Comparison of ENCODE assay signal across 15 cellular contexts in the genomic region with DNA sequence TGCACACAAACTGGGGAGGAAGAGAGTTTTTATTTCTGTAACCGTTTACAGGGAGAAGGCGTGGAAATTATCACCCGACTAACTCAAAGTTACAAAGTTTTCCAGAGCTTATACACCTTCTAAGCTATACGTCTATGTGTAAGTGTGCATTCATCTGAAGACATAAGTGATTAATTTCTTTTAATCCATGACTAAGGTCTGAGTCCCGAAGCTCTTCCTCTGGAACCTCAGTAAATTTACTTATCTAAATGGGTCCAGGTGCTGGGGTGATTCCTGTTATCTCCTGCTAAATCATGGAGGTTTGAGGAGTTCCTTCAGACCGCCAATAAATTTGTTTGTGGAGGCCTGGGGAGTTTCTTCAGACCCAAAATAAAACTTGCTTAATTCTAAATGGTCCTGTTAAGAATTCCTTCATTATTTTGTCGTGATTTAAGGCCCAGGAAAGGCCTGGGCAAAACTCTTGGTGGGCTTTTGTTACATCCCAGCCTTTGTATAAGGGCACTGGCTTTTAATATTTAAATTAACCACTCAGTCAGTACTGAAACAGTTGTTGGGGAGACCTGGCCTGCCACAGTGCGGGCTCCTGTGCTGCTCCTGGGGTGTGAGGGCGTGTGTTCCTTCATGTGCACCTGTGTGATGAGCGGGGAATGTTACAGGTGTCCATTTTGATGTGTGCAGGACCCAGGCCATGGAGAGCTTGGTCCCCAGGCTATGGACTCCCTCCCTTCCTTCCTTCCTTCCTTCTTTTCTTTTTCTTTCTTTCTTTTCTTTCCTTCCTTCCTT. TPM values are rescaled to one million over a fixed set of nuclear protein-coding genes. Genes with fewer than 3 reads are reported as not detected.
DNase-seq lines count a peak whose midpoint lies in the region; ATAC-seq and TF ChIP-seq lines count a peak whose summit lies in the region.
"Had no signal": no experiment of that assay in that cellular context is flagged by ENCODE, and none has a peak within 500 bp of the region (broad histone marks: within the 10 kb centered on the region; RNA-seq: fewer than 3 reads in every experiment).

No MANE protein-coding gene starts in this region.

- no peaks in the 10 kb centered on the region for H3K79me2 ChIP-seq in H9 (ENCODE audit: insufficient read depth, low read length)

- no peak overlapping the region for H2BK15ac ChIP-seq in H9 (ENCODE audit: low read depth, low read length)

- H3K14ac ChIP-seq in H9 (ENCODE audit: insufficient read depth, low read length): no peak overlapping the region

- no peak for TF ChIP-seq CTCF in H9 (conservative IDR thresholded peaks at IDR 0.05)
- no peak for TF ChIP-seq CTCF in epithelial cell of esophagus (IDR thresholded peaks at IDR 0.05; ENCODE audit: insufficient read depth, low read depth, low read length, missing control alignments)
- no peak for TF ChIP-seq CTCF in progenitor cell of endocrine pancreas (IDR thresholded peaks at IDR 0.05; ENCODE audit: unreplicated experiment)

- no peak overlapping the region for H3K4me3 ChIP-seq in epithelial cell of esophagus (ENCODE audit: low read length)
- H3K4me3 ChIP-seq: BLaER1, Peyer's patch, SJSA1 had no signal

- no peak overlapping the region for H3K56ac ChIP-seq in H9 (ENCODE audit: insufficient read length, low read depth, low read length)

- no peak overlapping the region for H3K9ac ChIP-seq in H9 (ENCODE audit: extremely low read depth, insufficient read length, low read length)
- H3K9ac ChIP-seq: BLaER1 had no signal

- no peaks in the 10 kb centered on the region for H3K23me2 ChIP-seq in H9 (ENCODE audit: insufficient read length, low read depth, low read length, poor library complexity, severe bottlenecking)

- H3K9me3 ChIP-seq in H9 (ENCODE audit: control insufficient read depth, low read depth, low read length): no peaks in the 10 kb centered on the region
- H3K9me3 ChIP-seq: BLaER1, Peyer's patch, SJSA1 had no signal

- H3K4me2 ChIP-seq in H9 (ENCODE audit: insufficient read depth, insufficient read length, low read length): no peak overlapping the region

- no peak overlapping the region for H4K91ac ChIP-seq in H9 (ENCODE audit: insufficient read length, low read depth, low read length)

- no CpG with 5 or more reads among the region's 10 CpGs for WGBS in H9 (ENCODE audit: extremely low coverage, insufficient read length, low lambda C conversion rate)

- H3K27me3 Mint-ChIP-seq in H9 (ENCODE audit: low read depth): peaks cover 6% of the 10 kb centered on the region; the same call in 1 of the 2 replicates
- peaks cover 2% of the 10 kb centered on the region for H3K27me3 Mint-ChIP-seq in progenitor cell of endocrine pancreas
- no peaks in the 10 kb centered on the region for H3K27me3 Mint-ChIP-seq in activated T-cell treated with anti-CD3 and anti-CD28 coated beads, Interleukin-2, amount 50 U/mL, for 4 hours (ENCODE audit: low read depth)

- H3K4ac ChIP-seq in H9 (ENCODE audit: low read depth, low read length): no peak overlapping the region

- no peak overlapping the region for H4K8ac ChIP-seq in H9 (replicated peaks; ENCODE audit: insufficient read length, low read depth, low read length)

- H3K36me3 Mint-ChIP-seq in H9 (ENCODE audit: insufficient read depth in 1 of 3, low read depth in 3 of 3) (peaks cover 0 to 4% (median 0%) of the 10 kb centered on the region in 3 experiments; a peak in 2 of 7 replicates), progenitor cell of endocrine pancreas (ENCODE audit: insufficient read depth) (no peaks in the 10 kb centered on the region)
- no peaks in the 10 kb centered on the region for H3K36me3 Mint-ChIP-seq in activated T-cell treated with anti-CD3 and anti-CD28 coated beads, Interleukin-2, amount 50 U/mL, for 4 hours (ENCODE audit: insufficient read depth)
- H3K36me3 Mint-ChIP-seq: CD8-positive, alpha-beta memory T cell had no signal

- H3K9me3 Mint-ChIP-seq in H9 (peaks cover 2 to 7% of the 10 kb centered on the region in 2 experiments; a peak in 2 of 5 replicates), progenitor cell of endocrine pancreas (ENCODE audit: low read depth) (no peaks in the 10 kb centered on the region)
- no peaks in the 10 kb centered on the region for H3K9me3 Mint-ChIP-seq in activated T-cell treated with anti-CD3 and anti-CD28 coated beads, Interleukin-2, amount 50 U/mL, for 4 hours
- H3K9me3 Mint-ChIP-seq: CD8-positive, alpha-beta memory T cell had no signal

- no peak overlapping the region for H3T11ph ChIP-seq in H9 (ENCODE audit: low read length)

- H3K4me3 Mint-ChIP-seq in H9: no peak overlapping the region
- H3K4me3 Mint-ChIP-seq in progenitor cell of endocrine pancreas (ENCODE audit: low read depth): no peak overlapping the region
- no peak overlapping the region for H3K4me3 Mint-ChIP-seq in activated T-cell treated with anti-CD3 and anti-CD28 coated beads, Interleukin-2, amount 50 U/mL, for 4 hours
- H3K4me3 Mint-ChIP-seq: CD8-positive, alpha-beta memory T cell had no signal

- peaks cover 28 to 41% of the 10 kb centered on the region in 2 experiments for H3K4me1 Mint-ChIP-seq in H9
- H3K4me1 Mint-ChIP-seq in progenitor cell of endocrine pancreas (ENCODE audit: low read depth): peaks cover 27% of the 10 kb centered on the region
- H3K4me1 Mint-ChIP-seq in activated T-cell treated with anti-CD3 and anti-CD28 coated beads, Interleukin-2, amount 50 U/mL, for 4 hours (ENCODE audit: low read depth): peaks cover 19% of the 10 kb centered on the region

- H2BK12ac ChIP-seq in H9 (ENCODE audit: insufficient read length, low read depth, low read length): no peak overlapping the region

- H3K18ac ChIP-seq in H9 (ENCODE audit: insufficient read length, low read depth, low read length): no peak overlapping the region

- no peaks in the 10 kb centered on the region for H3K4me1 ChIP-seq in H9 (ENCODE audit: insufficient read depth, low read length)

- no peak overlapping the region for H2BK5ac ChIP-seq in H9 (ENCODE audit: insufficient read length, low read length)

- no peaks in the 10 kb centered on the region for H3K27me3 ChIP-seq in H9 (ENCODE audit: insufficient read depth, low read length)
- H3K27me3 ChIP-seq: Peyer's patch, SJSA1 had no signal

- H3K27ac ChIP-seq in H9 (ENCODE audit: insufficient read length, low read depth, low read length): no peak overlapping the region
- H3K27ac ChIP-seq: BLaER1, SJSA1 had no signal

- no peak for DNase-seq in H9
- DNase-seq in RKO (ENCODE audit: low spot score): peak; percentile 30
- DNase-seq in epithelial cell of esophagus (ENCODE audit: low read depth): peak; percentile 45
- no peak for DNase-seq in progenitor cell of endocrine pancreas (ENCODE audit: low spot score, unreplicated experiment)
- DNase-seq in NCI-H2081 treated with DMSO at 0.1 percent for 48 hours (lab: John Stamatoyannopoulos, UW): no peak
- no peak for DNase-seq in activated T-cell treated with anti-CD3 and anti-CD28 coated beads, Interleukin-2, amount 50 U/mL, for 4 hours
- DNase-seq in HuH-7 (ENCODE audit: low spot score): no peak
- DNase-seq: CD8-positive, alpha-beta memory T cell; DMS 273 treated with DMSO at 0.1 percent for 48 hours; H7; NCI-H1048; NCI-H146; Peyer's patch had no signal

- no peak overlapping the region for H2BK120ac ChIP-seq in H9 (ENCODE audit: low read depth, low read length, poor library complexity, severe bottlenecking)

- H3K27ac Mint-ChIP-seq in H9 (peak overlapping the region in 2 of 3 experiments; percentile 33 to 63; a peak in 2 of 7 replicates), progenitor cell of endocrine pancreas (peak overlapping the region; percentile 37)

- H2AK5ac ChIP-seq in H9 (ENCODE audit: insufficient read length, low read length): no peak overlapping the region

- no peak overlapping the region for H2BK20ac ChIP-seq in H9 (ENCODE audit: low read depth, low read length, poor library complexity, severe bottlenecking)

- H3K23ac ChIP-seq in H9 (ENCODE audit: insufficient read length, low read depth, low read length): no peak overlapping the region

- ATAC-seq in activated T-cell treated with anti-CD3 and anti-CD28 coated beads, Interleukin-2, amount 50 U/mL, for 4 hours: no peak

- no peak overlapping the region for H4K5ac ChIP-seq in H9 (ENCODE audit: insufficient read length, low read depth, low read length)

- no peaks in the 10 kb centered on the region for H3K79me1 ChIP-seq in H9 (ENCODE audit: insufficient read depth, low read depth, low read length, poor library complexity, severe bottlenecking)

- H2AFZ ChIP-seq in H9 (ENCODE audit: low read length): no peak overlapping the region

- H4K20me1 ChIP-seq in H9 (ENCODE audit: control insufficient read depth, insufficient read depth, insufficient read length): no peaks in the 10 kb centered on the region
- H4K20me1 ChIP-seq: BLaER1 had no signal

RNA-seq across cellular contexts. Expression of gene METTL27, which starts 5.8 kb away (rescaled TPM):
- total RNA-seq in H9 (2021) (13.5 and 14.9 TPM in 2 replicates), progenitor cell of endocrine pancreas (13.3 and 13.5 TPM in 2 replicates)
- under 1 TPM in 2 of 3 donors, not detected in 1; 0.41 to 0.69 TPM for total RNA-seq in activated T-cell treated with anti-CD3 and anti-CD28 coated beads, Interleukin-2, amount 50 U/mL, for 4 hours
- total RNA-seq: CD8-positive, alpha-beta memory T cell had no signal

RNA-seq across cellular contexts. Expression of gene TMEM270, which starts 12.8 kb away (rescaled TPM):
- total RNA-seq in H9 (2021) (not detected in 2 replicates), progenitor cell of endocrine pancreas (not detected in 2 replicates)
- not detected for total RNA-seq in activated T-cell treated with anti-CD3 and anti-CD28 coated beads, Interleukin-2, amount 50 U/mL, for 4 hours
- total RNA-seq: CD8-positive, alpha-beta memory T cell; H7; Peyer's patch; SJSA1 had no signal

RNA-seq across cellular contexts. Expression of gene CLDN4, which starts 17.3 kb away (rescaled TPM):
- total RNA-seq in H9 (2021): 15.5 and 15.6 TPM in 2 replicates
- 172 and 183 TPM in 2 replicates for total RNA-seq in progenitor cell of endocrine pancreas
- total RNA-seq in activated T-cell treated with anti-CD3 and anti-CD28 coated beads, Interleukin-2, amount 50 U/mL, for 4 hours: under 1 TPM; 0.24 to 0.56 (median 0.32) TPM

Comparison
In these comparisons a context has a peak if more than half of its experiments do, and no peak if none do; other contexts are left out.
1. DNase-seq: peak in RKO (single experiment) and epithelial cell of esophagus (single experiment); none in H9 (single experiment), progenitor cell of endocrine pancreas (single experiment), NCI-H2081 treated with DMSO at 0.1 percent for 48 hours (single experiment), activated T-cell treated with anti-CD3 and anti-CD28 coated beads, Interleukin-2, amount 50 U/mL, for 4 hours (single experiment) and HuH-7 (single experiment).
2. RNA of gene CLDN4, which starts 17.3 kb away (total RNA-seq): 172 to 183 TPM in progenitor cell of endocrine pancreas and 15.5 to 15.6 TPM in H9; 0.24 to 0.56 TPM in activated T-cell treated with anti-CD3 and anti-CD28 coated beads, Interleukin-2, amount 50 U/mL, for 4 hours; every median in the first group is over 10 times any median in the second.